22 cellular contexts compared by ENCODE assay signal in the genomic region with DNA sequence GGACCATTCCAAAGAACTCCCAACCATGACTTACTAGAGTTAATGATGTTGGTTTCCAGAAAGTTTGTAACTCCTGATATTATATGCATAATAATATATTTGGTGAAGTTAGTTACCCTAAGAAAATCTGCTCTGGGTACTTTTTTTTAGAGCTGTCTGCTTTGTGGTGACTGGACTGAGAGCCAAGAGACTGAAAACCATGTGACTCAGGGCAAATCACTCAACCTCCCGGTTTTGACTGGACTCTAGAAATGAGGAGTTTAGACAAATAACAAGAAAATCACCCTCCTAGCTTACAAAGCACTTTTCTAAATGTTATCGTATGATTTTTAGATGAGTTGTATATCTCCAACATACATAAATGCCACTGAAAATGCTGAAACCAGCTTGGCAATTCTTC.
"Had no signal": no experiment of that assay in that cellular context is flagged by ENCODE, and none has a peak within 500 bp of the region (broad histone marks: within the 10 kb centered on the region; RNA-seq: fewer than 3 reads in every experiment).

No MANE protein-coding gene starts in this region.

- H3K27me3 ChIP-seq: brain microvascular endothelial cell had no signal

- H3K9me3 Mint-ChIP-seq: activated CD4-positive, alpha-beta T cell treated with anti-CD3 and anti-CD28 coated beads, Interleukin-2, amount 10 ng/mL, durations not matched to agents 24 days and 14 days; activated T-cell treated with anti-CD3 and anti-CD28 coated beads, Interleukin-2, amount 50 U/mL, for 24 hours; activated T-helper 1 cell treated with anti-CD3 and anti-CD28 coated beads, Interleukin-12 subunit alpha, Interleukin-12 subunit beta, Interleukin-2, Interleukin-4 antibody, amounts not matched to agents 30 ng/mL and 10 ng/mL and 1 ng/mL, durations not matched to agents 14 hours and 24 hours and 36 hours had no signal

- H3K36me3 Mint-ChIP-seq: activated CD8-positive, alpha-beta memory T cell treated with anti-CD3 and anti-CD28 coated beads, Interleukin-2, amount 10 ng/mL, durations not matched to agents 7 days and 5 days; activated naive CD4-positive, alpha-beta T cell treated with anti-CD3 and anti-CD28 coated beads, Interleukin-2, amount 50 U/mL, for 24 hours had no signal

- H3K4me3 Mint-ChIP-seq: activated CD4-positive, alpha-beta T cell treated with anti-CD3 and anti-CD28 coated beads, Interleukin-2, amount 10 ng/mL, durations not matched to agents 24 days and 14 days; activated CD8-positive, alpha-beta memory T cell treated with anti-CD3 and anti-CD28 coated beads, Interleukin-2, amount 10 ng/mL, durations not matched to agents 7 days and 5 days; activated naive CD4-positive, alpha-beta T cell treated with anti-CD3 and anti-CD28 coated beads, Interleukin-2, amount 50 U/mL, for 24 hours; activated T-cell treated with anti-CD3 and anti-CD28 coated beads, Interleukin-2, amount 50 U/mL, for 24 hours; activated T-helper 1 cell treated with anti-CD3 and anti-CD28 coated beads, Interleukin-12 subunit alpha, Interleukin-12 subunit beta, Interleukin-2, Interleukin-4 antibody, amounts not matched to agents 30 ng/mL and 10 ng/mL and 1 ng/mL, durations not matched to agents 14 hours and 24 hours and 36 hours; T-helper 17 cell; WTC11 had no signal

- DNase-seq: activated CD4-positive, alpha-beta T cell treated with anti-CD3 and anti-CD28 coated beads for 1 hour; activated CD4-positive, alpha-beta T cell treated with anti-CD3 and anti-CD28 coated beads, Interleukin-2, amount 10 ng/mL, durations not matched to agents 24 days and 14 days; activated CD4-positive, alpha-beta T cell treated with anti-CD3 and anti-CD28 coated beads, Interleukin-2, amount 50 U/mL, for 48 hours; activated CD8-positive, alpha-beta memory T cell treated with anti-CD3 and anti-CD28 coated beads, Interleukin-2, amount 10 ng/mL, durations not matched to agents 7 days and 5 days; activated effector memory CD4-positive, alpha-beta T cell treated with Interleukin-2 at 50 U/mL for 16 hours; activated naive CD4-positive, alpha-beta T cell; activated T-cell treated with anti-CD3 and anti-CD28 coated beads, Interleukin-2, amount 50 U/mL, for 24 hours; aorta; brain microvascular endothelial cell; cerebellar nuclear complex; MM.1S; NCI-H1105 treated with DMSO at 0.1 percent for 48 hours; NCI-H1436 treated with DMSO at 0.1 percent for 48 hours; NCI-H187; NCI-H2081; NCI-H510A treated with DMSO at 0.1 percent for 48 hours; SIG-M5; T-helper 17 cell; T-helper 9 cell had no signal

- H3K36me3 ChIP-seq: brain microvascular endothelial cell had no signal

- ATAC-seq: activated CD8-positive, alpha-beta memory T cell treated with anti-CD3 and anti-CD28 coated beads, Interleukin-2, amount 10 ng/mL, durations not matched to agents 7 days and 5 days; T-helper 17 cell; WTC11 had no signal

- H3K27ac ChIP-seq: brain microvascular endothelial cell had no signal

- H3K27ac Mint-ChIP-seq: activated CD4-positive, alpha-beta T cell treated with anti-CD3 and anti-CD28 coated beads, Interleukin-2, amount 10 ng/mL, durations not matched to agents 24 days and 14 days; activated CD8-positive, alpha-beta memory T cell treated with anti-CD3 and anti-CD28 coated beads, Interleukin-2, amount 10 ng/mL, durations not matched to agents 7 days and 5 days; activated naive CD4-positive, alpha-beta T cell treated with anti-CD3 and anti-CD28 coated beads, Interleukin-2, amount 50 U/mL, for 24 hours; activated T-cell treated with anti-CD3 and anti-CD28 coated beads, Interleukin-2, amount 50 U/mL, for 24 hours; activated T-helper 1 cell treated with anti-CD3 and anti-CD28 coated beads, Interleukin-12 subunit alpha, Interleukin-12 subunit beta, Interleukin-2, Interleukin-4 antibody, amounts not matched to agents 30 ng/mL and 10 ng/mL and 1 ng/mL, durations not matched to agents 14 hours and 24 hours and 36 hours; T-helper 17 cell; WTC11 had no signal

- H3K27me3 Mint-ChIP-seq: activated CD8-positive, alpha-beta memory T cell treated with anti-CD3 and anti-CD28 coated beads, Interleukin-2, amount 10 ng/mL, durations not matched to agents 7 days and 5 days; activated T-cell treated with anti-CD3 and anti-CD28 coated beads, Interleukin-2, amount 50 U/mL, for 24 hours had no signal

- H3K4me1 Mint-ChIP-seq: activated CD4-positive, alpha-beta T cell treated with anti-CD3 and anti-CD28 coated beads, Interleukin-2, amount 10 ng/mL, durations not matched to agents 24 days and 14 days; activated CD8-positive, alpha-beta memory T cell treated with anti-CD3 and anti-CD28 coated beads, Interleukin-2, amount 10 ng/mL, durations not matched to agents 7 days and 5 days; activated naive CD4-positive, alpha-beta T cell treated with anti-CD3 and anti-CD28 coated beads, Interleukin-2, amount 50 U/mL, for 24 hours; T-helper 17 cell had no signal
